Comparison of ENCODE assay signal across 22 cellular contexts in genomic region chr10:124381011-124381591, GRCh38. TPM values are rescaled to one million over a fixed set of nuclear protein-coding genes. Genes with fewer than 3 reads are reported as not detected.
A peak's percentile ranks its signal among the peaks of the same experiment; 100 is the strongest.
DNase-seq lines count a peak whose midpoint lies in the region; ATAC-seq lines count a peak whose summit lies in the region.
"Had no signal": no experiment of that assay in that cellular context is flagged by ENCODE, and none has a peak within 500 bp of the region (broad histone marks: within the 10 kb centered on the region; RNA-seq: fewer than 3 reads in every experiment).

No MANE protein-coding gene starts in this region.

- DNase-seq in COLO668 (lab: John Stamatoyannopoulos, UW; ENCODE audit: unreplicated experiment), result peak; percentile 29
- DNase-seq in HT-29 (ENCODE audit: low spot score), result peak; percentile 31
- DNase-seq in amniotic epithelial cell (ENCODE audit: low read depth), result peak; percentile 57
- DNase-seq in left kidney (ENCODE audit: low read depth, low spot score), result peak; percentile 37
- DNase-seq in amygdala (lab: John Stamatoyannopoulos, UW), result no peak
- no peak for DNase-seq in OCI-M2 (lab: John Stamatoyannopoulos, UW; ENCODE audit: unreplicated experiment)
- no peak for DNase-seq in occipital lobe (lab: John Stamatoyannopoulos, UW)
- DNase-seq: activated CD8-positive, alpha-beta T cell treated with anti-CD3 and anti-CD28 coated beads for 36 hours; activated naive CD8-positive, alpha-beta T cell treated with anti-CD3 and anti-CD28 coated beads for 36 hours; activated T-cell treated with anti-CD3 and anti-CD28 coated beads, Interleukin-2, amount 50 U/mL, for 48 hours; EL; HCEC 1CT; Kasumi-1; lower lobe of right lung; pancreas; stimulated activated CD4-positive, alpha-beta T cell treated with anti-CD3 and anti-CD28 coated beads, Interleukin-1b, Interleukin-23, amount 100 ng/mL, for 48 hours; stimulated activated naive CD8-positive, alpha-beta T cell treated with anti-CD3 and anti-CD28 coated beads, Interleukin-15, amount 100 ng/mL, for 72 hours; T-helper 17 cell; trophoblast cell had no signal

- no peak for ATAC-seq in GM19023 (IDR thresholded peaks at IDR 0.05; ENCODE audit: unreplicated experiment)
- ATAC-seq: activated CD8-positive, alpha-beta T cell treated with anti-CD3 and anti-CD28 coated beads for 36 hours; lower lobe of right lung; Right ventricle myocardium inferior; stimulated activated naive CD8-positive, alpha-beta T cell treated with anti-CD3 and anti-CD28 coated beads, Interleukin-15, amount 100 ng/mL, for 72 hours; T-helper 17 cell; WTC11 had no signal

RNA-seq across cellular contexts. Expression of gene OAT, which starts 37.6 kb away (rescaled TPM):
- total RNA-seq in HT-29 (2014; rRNA removed; shearing (Covaris generic)), result 26.5 and 28.9 TPM in 2 replicates
- 143 TPM for total RNA-seq in occipital lobe

Comparison
In these comparisons a context has a peak if more than half of its experiments do, and no peak if none do; other contexts are left out.
1. DNase-seq: peak in COLO668 (single experiment), HT-29 (single experiment), amniotic epithelial cell (single experiment) and left kidney (single experiment); none in amygdala (0 of 56), OCI-M2 (single experiment) and occipital lobe (single experiment).